In the genomic region with DNA sequence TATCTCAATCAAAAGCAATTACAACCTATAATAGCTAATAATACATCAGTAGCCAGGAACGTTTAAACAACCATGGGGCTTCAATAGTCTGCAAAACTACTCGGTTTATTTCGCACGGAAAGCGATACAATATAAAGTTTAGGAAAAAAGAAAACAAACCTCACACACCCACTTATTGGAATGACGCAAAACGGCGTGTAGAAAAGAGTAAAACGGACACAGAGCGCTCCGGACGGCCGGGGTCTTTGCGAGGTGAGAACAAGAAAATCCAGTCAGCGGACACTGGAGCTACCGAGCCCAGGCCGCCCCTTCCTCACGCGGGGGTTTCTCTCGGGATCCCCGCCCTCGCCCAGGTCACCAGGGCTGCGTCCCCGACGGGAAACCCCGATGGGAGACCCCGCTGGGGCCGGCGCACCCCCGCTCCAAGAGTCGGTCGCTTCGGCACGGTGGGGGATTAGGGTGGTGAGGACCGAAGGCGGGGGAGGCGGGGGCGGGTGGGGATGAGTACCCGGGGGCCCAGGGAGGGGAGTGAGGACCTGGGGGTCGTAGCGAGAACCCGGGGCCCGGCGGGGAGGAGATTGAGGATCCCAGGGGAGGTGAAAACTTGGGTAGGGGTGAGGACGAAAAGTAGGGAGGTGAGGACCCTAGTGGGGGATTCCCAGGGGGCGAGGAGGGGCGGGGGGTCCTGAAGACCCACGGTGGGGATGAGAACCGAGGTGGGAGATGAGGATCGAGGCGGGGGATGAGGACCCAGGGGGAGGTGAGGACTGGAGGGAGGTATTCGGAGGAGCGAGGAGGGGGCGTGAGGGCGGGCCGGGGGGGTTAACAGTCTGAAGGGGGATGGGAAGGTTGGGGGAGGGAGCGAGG, we compare ENCODE assay signal across 7 cellular contexts. TPM values are rescaled to one million over a fixed set of nuclear protein-coding genes. Genes with fewer than 3 reads are reported as not detected.
DNase-seq lines count a peak whose midpoint lies in the region; FAIRE-seq and TF ChIP-seq lines count a peak whose summit lies in the region.

No MANE protein-coding gene starts in this region.

- no peak for FAIRE-seq in frontal cortex (lab: Jason Lieb, UNC)

- no peaks in the 10 kb centered on the region for H3K9me3 ChIP-seq in hepatocyte (ENCODE audit: low read depth)
- no peaks in the 10 kb centered on the region for H3K9me3 ChIP-seq in spleen

- peak overlapping the region; percentile 99 for H3K4me3 ChIP-seq in H7 (ENCODE audit: insufficient read depth, low read depth, low read length)
- peak overlapping the region; percentile 60 for H3K4me3 ChIP-seq in hepatocyte
- H3K4me3 ChIP-seq in spleen: peak overlapping the region; percentile 73 to 95 (median 85)

- no peaks in the 10 kb centered on the region for H3K27me3 Mint-ChIP-seq in activated CD4-positive, alpha-beta memory T cell treated with anti-CD3 and anti-CD28 coated beads for 36 hours

- H3K9me3 Mint-ChIP-seq in activated CD4-positive, alpha-beta memory T cell treated with anti-CD3 and anti-CD28 coated beads for 36 hours: no peaks in the 10 kb centered on the region

- peak overlapping the region; percentile 88 for H3K4me3 Mint-ChIP-seq in activated CD4-positive, alpha-beta memory T cell treated with anti-CD3 and anti-CD28 coated beads for 36 hours

- peaks cover 15% of the 10 kb centered on the region for H3K36me3 Mint-ChIP-seq in activated CD4-positive, alpha-beta memory T cell treated with anti-CD3 and anti-CD28 coated beads for 36 hours

- peaks cover 26% of the 10 kb centered on the region for H4K20me1 ChIP-seq in hepatocyte (ENCODE audit: insufficient read depth, poor library complexity, severe bottlenecking)

- peak overlapping the region; percentile 78 for H3K4me2 ChIP-seq in hepatocyte

- H3K27ac ChIP-seq in hepatocyte (peak overlapping the region; percentile 97), spleen (peak overlapping the region; percentile 93 to 100 (median 99))

- peaks cover 4% of the 10 kb centered on the region for H3K36me3 ChIP-seq in H7 (replicated peaks; ENCODE audit: control insufficient read depth, insufficient read depth, low read length)
- no peaks in the 10 kb centered on the region for H3K36me3 ChIP-seq in hepatocyte (replicated peaks; ENCODE audit: insufficient read depth, low read depth)
- H3K36me3 ChIP-seq in spleen: peaks cover 0 to 36% (median 19%) of the 10 kb centered on the region in 6 donors

- DNase-seq in H7: peak; percentile 86
- DNase-seq in activated CD4-positive, alpha-beta memory T cell treated with anti-CD3 and anti-CD28 coated beads for 36 hours: no peak
- DNase-seq in hepatocyte (ENCODE audit: low spot score): peak; percentile 36
- DNase-seq in spleen: peak; percentile 82
- no peak for DNase-seq in frontal cortex (ENCODE audit: low spot score in 2 of 2)
- DNase-seq in islet precursor cell: no peak
- no peak for DNase-seq in middle frontal gyrus (ENCODE audit: extremely low spot score, low spot score)

- H3K4me1 ChIP-seq in hepatocyte (ENCODE audit: insufficient read depth) (peaks cover 21% of the 10 kb centered on the region), spleen (peaks cover 15 to 73% (median 39%) of the 10 kb centered on the region in 6 donors)

- peaks cover 57% of the 10 kb centered on the region for H3K79me2 ChIP-seq in hepatocyte

- TF ChIP-seq CTCF in hepatocyte (IDR thresholded peaks at IDR 0.05; ENCODE audit: poor library complexity) (no peak), spleen (IDR thresholded peaks at IDR 0.05 in 8 of 11, conservative IDR thresholded peaks at IDR 0.05 in 3 of 11) (no peak)

- H2AFZ ChIP-seq in hepatocyte: peak overlapping the region; percentile 74

- H3K4me1 Mint-ChIP-seq in activated CD4-positive, alpha-beta memory T cell treated with anti-CD3 and anti-CD28 coated beads for 36 hours (ENCODE audit: low read depth): peaks cover 34% of the 10 kb centered on the region

- POLR2A ChIA-PET in activated CD4-positive, alpha-beta memory T cell treated with anti-CD3 and anti-CD28 coated beads for 36 hours (lab: Charles Lee): interaction anchor here (1.0 kb wide), 1 partner anchor 33 kb away, joined by 4 read pairs; a partner anchor contains a TSS

- TF ChIP-seq POLR2A in spleen (IDR thresholded peaks at IDR 0.05): no peak

- CTCF ChIA-PET in activated CD4-positive, alpha-beta memory T cell treated with anti-CD3 and anti-CD28 coated beads for 36 hours (lab: Charles Lee): interaction anchor here (1.6 kb wide), 1 partner anchor 10 kb away, joined by 3 read pairs; no protein-coding TSS in a partner anchor

- peak overlapping the region; percentile 83 for H3K27ac Mint-ChIP-seq in activated CD4-positive, alpha-beta memory T cell treated with anti-CD3 and anti-CD28 coated beads for 36 hours

- no peaks in the 10 kb centered on the region; the same call in none of the 2 replicates for H3K27me3 ChIP-seq in H7 (ENCODE audit: control insufficient read depth, insufficient read depth, low read length)
- H3K27me3 ChIP-seq in hepatocyte: no peaks in the 10 kb centered on the region
- H3K27me3 ChIP-seq in spleen (replicated peaks in 1 of 7): no peaks in the 10 kb centered on the region

- intact Hi-C loops in activated CD4-positive, alpha-beta memory T cell treated with anti-CD3 and anti-CD28 coated beads for 36 hours (cut with micrococcal nuclease): loop anchor here (5.0 to 10.0 kb wide), 2 partner anchors 136 to 407 kb away; partner anchors contain the start of genes CFAP99, NSD2 and ZFYVE28
- intact Hi-C loops in spleen (cut with DNase I; ENCODE audit: low total_unique reads): no loop called here

- WGBS in hepatocyte (ENCODE audit: low lambda C conversion rate, missing lambda C conversion rate): 4% methylated on average over 29 of the region's 57 CpGs
- WGBS in spleen, 5 donors: 1 to 2% (median 1%) methylated on average over 54 to 57 of the region's 57 CpGs

- H3K9me2 ChIP-seq in hepatocyte (replicated peaks; ENCODE audit: insufficient read depth): no peaks in the 10 kb centered on the region

RNA-seq across cellular contexts. Expression of gene NELFA, which starts 0.7 kb away (rescaled TPM):
- total RNA-seq in H7 (2014; rRNA removed; shearing (Covaris generic)): 61.2 and 70.4 TPM in 2 replicates
- total RNA-seq in activated CD4-positive, alpha-beta memory T cell treated with anti-CD3 and anti-CD28 coated beads for 36 hours: 10 to 100 TPM; 39.5 to 41.5 TPM
- total RNA-seq in hepatocyte: 10.8 and 21.4 TPM in 2 replicates
- polyA plus RNA-seq in hepatocyte: 35.9 and 46.2 TPM in 2 replicates
- total RNA-seq in spleen: 10 to 100 TPM; 20.2 to 36.6 (median 31.5) TPM
- polyA plus RNA-seq in spleen: 10 to 100 TPM; 19.9 to 29.6 (median 20.1) TPM
- total RNA-seq in frontal cortex: 16.3 TPM

RNA-seq across cellular contexts. Expression of gene NAT8L, which starts 51.1 kb away (rescaled TPM):
- total RNA-seq in H7 (2014; rRNA removed; shearing (Covaris generic)): 4.1 and 5.2 TPM in 2 replicates
- under 1 TPM; 0.19 to 0.29 TPM for total RNA-seq in activated CD4-positive, alpha-beta memory T cell treated with anti-CD3 and anti-CD28 coated beads for 36 hours
- total RNA-seq in hepatocyte: 0.68 and 2.7 TPM in 2 replicates
- 1.5 TPM in 2 replicates for polyA plus RNA-seq in hepatocyte
- 1 to 10 TPM in 4 of 7 donors, under 1 TPM in 3; 0.50 to 3.1 (median 1.3) TPM for total RNA-seq in spleen
- polyA plus RNA-seq in spleen: under 1 TPM; 0.13 to 0.80 (median 0.29) TPM
- total RNA-seq in frontal cortex: 9.8 TPM

Comparison
In these comparisons a context has a peak if more than half of its experiments do, and no peak if none do; other contexts are left out.
1. DNase-seq: peak in H7 (single experiment), hepatocyte (single experiment) and spleen (single experiment); none in activated CD4-positive, alpha-beta memory T cell treated with anti-CD3 and anti-CD28 coated beads for 36 hours (single experiment), frontal cortex (0 of 2), islet precursor cell (single experiment) and middle frontal gyrus (single experiment).
2. Peak in every context shown above with its lines, with median percentiles within 50 percentile points of each other: H3K4me3 ChIP-seq.